8 cellular contexts compared by ENCODE assay signal in the genomic region with DNA sequence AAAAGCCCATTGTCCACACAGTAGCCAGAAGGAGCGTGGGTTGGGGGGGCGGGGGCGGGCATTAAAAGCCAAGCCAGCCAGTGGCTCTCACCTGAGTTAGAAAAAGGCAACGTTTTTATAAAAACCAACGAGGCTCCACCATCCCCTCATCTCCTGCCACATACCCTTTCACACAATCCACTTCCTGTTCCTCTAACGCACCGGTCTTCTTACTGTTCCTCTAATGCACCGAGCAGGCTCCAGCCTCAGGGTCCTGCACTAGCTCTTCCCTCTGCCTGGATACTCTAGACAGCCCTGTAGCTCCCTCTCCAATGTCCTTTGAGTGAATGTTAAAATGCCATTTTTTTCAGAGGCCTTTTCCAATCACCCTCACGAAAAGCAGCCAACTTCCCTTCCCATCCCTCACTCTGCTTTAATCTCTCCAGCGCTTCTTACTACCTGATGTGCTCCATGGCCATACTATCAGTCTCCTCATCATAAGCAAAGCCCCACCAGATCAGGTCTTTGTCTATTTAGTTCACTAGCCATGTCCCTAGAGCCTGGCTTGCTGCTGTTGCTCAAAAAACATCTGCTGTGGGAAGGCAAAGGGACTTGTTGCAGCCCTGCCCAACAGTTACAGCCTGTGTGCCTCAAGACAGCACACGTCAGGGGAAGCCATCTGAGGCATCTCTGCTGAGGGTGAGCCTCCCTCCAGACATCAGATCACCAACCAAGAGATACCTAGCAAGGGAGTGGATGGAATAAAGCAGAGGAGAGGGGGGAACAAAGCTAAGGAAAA. TPM values are rescaled to one million over a fixed set of nuclear protein-coding genes. Genes with fewer than 3 reads are reported as not detected.
A peak's percentile ranks its signal among the peaks of the same experiment; 100 is the strongest.
DNase-seq lines count a peak whose midpoint lies in the region; ATAC-seq, FAIRE-seq and TF ChIP-seq lines count a peak whose summit lies in the region.

No MANE protein-coding gene starts in this region.

- no peak for TF ChIP-seq CTCF in OCI-LY7 (conservative IDR thresholded peaks at IDR 0.05; ENCODE audit: low read length)
- TF ChIP-seq CTCF in psoas muscle (IDR thresholded peaks at IDR 0.05), result no peak
- no peak for TF ChIP-seq CTCF in smooth muscle cell (IDR thresholded peaks at IDR 0.05; ENCODE audit: borderline replicate concordance, insufficient read depth, poor library complexity, severe bottlenecking)

- ATAC-seq in psoas muscle, result no peak
- no peak for ATAC-seq in HG03457 (IDR thresholded peaks at IDR 0.05; ENCODE audit: unreplicated experiment)

- H3K27me3 ChIP-seq in duodenal mucosa (ENCODE audit: control insufficient read depth in 1 of 2, insufficient read depth in 2 of 2, low read length in 2 of 2) (no peaks in the 10 kb centered on the region), psoas muscle (ENCODE audit: insufficient read depth in 3 of 3, low read length in 2 of 3) (no peaks in the 10 kb centered on the region), smooth muscle cell (ENCODE audit: low read depth) (no peaks in the 10 kb centered on the region)

- 57 to 65% (median 64%) methylated on average over 11 of the region's 11 CpGs for WGBS in psoas muscle, 3 donors
- WGBS in smooth muscle cell (ENCODE audit: low lambda C conversion rate), result 78% methylated on average over 11 of the region's 11 CpGs

- intact Hi-C loops in OCI-LY7 (cut with micrococcal nuclease; ENCODE audit: unreplicated experiment) (no loop called here), psoas muscle (cut with DNase I) (no loop called here)

- BruUV-seq in OCI-LY7 (replicated peaks; lab: Mats Ljungman, UMichigan), result no TSS peak

- CTCF ChIA-PET in OCI-LY7 (lab: Charles Lee; ENCODE audit: unreplicated experiment), result interaction anchor here (1.0 kb wide), 1 partner anchor 38 kb away, joined by 3 read pairs; no protein-coding TSS in a partner anchor

- TF ChIP-seq POLR2A in GM12891 (IDR thresholded peaks at IDR 0.05; ENCODE audit: low read depth, low read length), result no peak

- H4K20me1 ChIP-seq in OCI-LY7 (ENCODE audit: insufficient read depth, low read length) (peaks cover 66% of the 10 kb centered on the region), smooth muscle cell (ENCODE audit: low read depth) (peaks cover 82% of the 10 kb centered on the region)

- peak overlapping the region; percentile 70 for H3K4me2 ChIP-seq in OCI-LY7 (ENCODE audit: low read length)
- H3K4me2 ChIP-seq in smooth muscle cell, result no peak overlapping the region

- H3K9ac ChIP-seq in duodenal mucosa (ENCODE audit: low read depth in 1 of 2, low read length in 2 of 2), result peak overlapping the region in 1 of 2 donors; percentile 2
- no peak overlapping the region for H3K9ac ChIP-seq in smooth muscle cell (ENCODE audit: low read depth)

- H3K4me1 ChIP-seq in OCI-LY7 (ENCODE audit: insufficient read depth, low read length, poor library complexity, severe bottlenecking) (peaks cover 43% of the 10 kb centered on the region), duodenal mucosa (ENCODE audit: control insufficient read depth in 1 of 2, insufficient read depth in 2 of 2, low read length in 2 of 2) (peaks cover 51 to 66% of the 10 kb centered on the region in 2 donors), psoas muscle (peaks cover 73% of the 10 kb centered on the region), smooth muscle cell (ENCODE audit: low read depth) (peaks cover 10% of the 10 kb centered on the region)

- peak overlapping the region; percentile 37 for H3K4me3 ChIP-seq in OCI-LY7 (ENCODE audit: low read depth, low read length, poor library complexity, severe bottlenecking)
- H3K4me3 ChIP-seq in duodenal mucosa (ENCODE audit: low read depth in 1 of 2, low read length in 2 of 2), result peak overlapping the region; percentile 0 to 5
- peak overlapping the region; percentile 88 for H3K4me3 ChIP-seq in psoas muscle
- no peak overlapping the region for H3K4me3 ChIP-seq in smooth muscle cell

- H3K36me3 ChIP-seq in OCI-LY7 (ENCODE audit: insufficient read depth, low read length) (peaks cover 52% of the 10 kb centered on the region), duodenal mucosa (ENCODE audit: control insufficient read depth in 1 of 2, insufficient read depth in 2 of 2, low read length in 2 of 2) (peaks cover 0 to 15% of the 10 kb centered on the region in 2 donors), psoas muscle (ENCODE audit: insufficient read depth in 1 of 2, low read depth in 1 of 2) (peaks cover 0 to 14% of the 10 kb centered on the region in 2 donors), smooth muscle cell (ENCODE audit: low read depth) (no peaks in the 10 kb centered on the region)

- POLR2A ChIA-PET in OCI-LY7 (lab: Charles Lee), result interaction anchor here (0.6 kb wide), 1 partner anchor 30 kb away, joined by 3 read pairs; no protein-coding TSS in a partner anchor

- H2AFZ ChIP-seq in OCI-LY7 (ENCODE audit: low read length) (no peak overlapping the region), smooth muscle cell (ENCODE audit: low read depth) (no peak overlapping the region)

- no peaks in the 10 kb centered on the region for H3K9me2 ChIP-seq in OCI-LY7 (ENCODE audit: insufficient read depth, low read length)

- H3K9me3 ChIP-seq in OCI-LY7 (ENCODE audit: low read length), result no peaks in the 10 kb centered on the region
- H3K9me3 ChIP-seq in duodenal mucosa (ENCODE audit: control insufficient read depth in 1 of 2, low read length in 2 of 2), result no peaks in the 10 kb centered on the region
- no peaks in the 10 kb centered on the region for H3K9me3 ChIP-seq in psoas muscle
- H3K9me3 ChIP-seq in smooth muscle cell (replicated peaks; ENCODE audit: low read depth), result no peaks in the 10 kb centered on the region

- H3K27ac ChIP-seq in OCI-LY7 (ENCODE audit: low read depth, low read length, poor library complexity, severe bottlenecking), result peak overlapping the region; percentile 6
- H3K27ac ChIP-seq in duodenal mucosa (ENCODE audit: low read depth, low read length), result no peak overlapping the region
- H3K27ac ChIP-seq in psoas muscle, result no peak overlapping the region
- no peak overlapping the region for H3K27ac ChIP-seq in smooth muscle cell (ENCODE audit: low read depth)

- H3K79me2 ChIP-seq in OCI-LY7 (ENCODE audit: insufficient read depth, low read depth, low read length) (peaks cover 87% of the 10 kb centered on the region), smooth muscle cell (ENCODE audit: low read depth) (peaks cover 90% of the 10 kb centered on the region)

- DNase-seq in GM12891 (ENCODE audit: insufficient read length, low spot score) (no peak), OCI-LY7 (ENCODE audit: low spot score) (no peak), psoas muscle (no peak), smooth muscle cell (lab: John Stamatoyannopoulos, UW; ENCODE audit: unreplicated experiment) (no peak), AG08395 (ENCODE audit: low spot score) (no peak), 8988T (no peak)

- FAIRE-seq in GM12891 (lab: Jason Lieb, UNC), result no peak

- H3F3A ChIP-seq in smooth muscle cell (ENCODE audit: low read depth), result no peaks in the 10 kb centered on the region

TF ChIP-seq in GM12891, 5 proteins besides CTCF, POLR2A, EP300 and RAD21:
- peak; percentile 79 for TF ChIP-seq SPI1 (IDR thresholded peaks at IDR 0.05; ENCODE audit: low read depth, low read length)
- TF ChIP-seq POU2F2 (IDR thresholded peaks at IDR 0.05; ENCODE audit: low read depth, low read length), result no peak

RNA-seq across cellular contexts. Expression of a gene that starts 4.0 kb away (rescaled TPM):
- 221 TPM for polyA plus RNA-seq in GM12891 (2012; ENCODE audit: low read depth, missing spikeins)
- total RNA-seq in OCI-LY7 (2014; rRNA removed; shearing (Covaris generic)), result 83.2 and 99.0 TPM in 2 replicates
- 218 and 230 TPM in 2 replicates for total RNA-seq in OCI-LY7 (2022)
- 100 to 1,000 TPM in 2 of 4 donors, 10 to 100 TPM in 2; 78.4 to 166 (median 98.2) TPM for total RNA-seq in psoas muscle
- polyA plus RNA-seq in psoas muscle, result 100 to 1,000 TPM in 2 of 3 donors, 10 to 100 TPM in 1; 86.8 to 503 (median 141) TPM
- total RNA-seq in smooth muscle cell, result 137 and 184 TPM in 2 replicates
- polyA plus RNA-seq in smooth muscle cell, result 150 and 163 TPM in 2 replicates

RNA-seq across cellular contexts. Expression of a gene that starts 60.0 kb away (rescaled TPM):
- polyA plus RNA-seq in GM12891 (2012; ENCODE audit: low read depth, missing spikeins), result 0.77 TPM
- 1.8 and 2.8 TPM in 2 replicates for total RNA-seq in OCI-LY7 (2014; rRNA removed; shearing (Covaris generic))
- total RNA-seq in OCI-LY7 (2022) (2.5 and 2.6 TPM in 2 replicates), psoas muscle (1 to 10 TPM; 1.6 to 3.2 (median 1.9) TPM), smooth muscle cell (2.9 and 3.6 TPM in 2 replicates)
- polyA plus RNA-seq in psoas muscle (10 to 100 TPM in 1 of 3 donors, 1 to 10 TPM in 2; 1.9 to 10.5 (median 2.2) TPM), smooth muscle cell (2.6 and 4.7 TPM in 2 replicates)
